Comparison of ENCODE assay signal across 8 cellular contexts in the genomic region with DNA sequence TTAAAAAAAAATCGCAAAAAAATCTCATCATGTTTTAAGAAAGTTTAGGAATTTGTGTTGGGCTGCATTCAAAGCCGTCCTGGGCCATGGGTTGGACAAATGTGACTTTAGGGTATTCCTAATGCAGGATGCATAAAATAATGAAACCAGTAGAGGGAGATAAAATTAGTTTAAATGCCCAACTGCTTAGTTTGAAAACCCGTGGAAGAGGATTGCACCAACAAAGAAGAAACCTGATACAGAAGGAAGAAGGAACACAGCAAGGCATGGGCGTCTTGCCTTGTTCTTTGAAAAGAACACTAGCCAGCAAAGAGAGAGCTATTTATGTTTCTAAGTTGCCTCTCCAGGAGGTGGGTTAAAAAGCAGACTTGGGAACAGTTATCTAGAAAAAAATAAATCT. TPM values are rescaled to one million over a fixed set of nuclear protein-coding genes. Genes with fewer than 3 reads are reported as not detected.
DNase-seq lines count a peak whose midpoint lies in the region; ATAC-seq and TF ChIP-seq lines count a peak whose summit lies in the region.

No MANE protein-coding gene starts in this region.

- H3K36me3 ChIP-seq in SK-N-MC (ENCODE audit: insufficient read depth, low read length) (peaks cover 19% of the 10 kb centered on the region), body of pancreas (replicated peaks in 1 of 2; ENCODE audit: insufficient read depth in 1 of 2, low read depth in 2 of 2) (no peaks in the 10 kb centered on the region)

- ATAC-seq in HG03045 (IDR thresholded peaks at IDR 0.05; ENCODE audit: unreplicated experiment) (no peak), body of pancreas (no peak)

- H3K9me3 ChIP-seq in SK-N-MC (ENCODE audit: low read depth, low read length), result no peaks in the 10 kb centered on the region
- H3K9me3 ChIP-seq in body of pancreas, result no peaks in the 10 kb centered on the region

- no peaks in the 10 kb centered on the region for H3K4me1 ChIP-seq in body of pancreas

- H3K27me3 ChIP-seq in body of pancreas, result no peaks in the 10 kb centered on the region

- no peak overlapping the region for H3K9ac ChIP-seq in SK-N-MC (ENCODE audit: insufficient read length)

- peak; percentile 25 for TF ChIP-seq CTCF in AG09319 (IDR thresholded peaks at IDR 0.05; ENCODE audit: low read depth, low read length)
- no peak for TF ChIP-seq CTCF in body of pancreas (IDR thresholded peaks at IDR 0.05)

- intact Hi-C loops in posterior vena cava (cut with DNase I) (no loop called here), body of pancreas (cut with DNase I) (no loop called here)

- H3K4me3 ChIP-seq in SK-N-MC, result peak overlapping the region; percentile 58
- no peak overlapping the region for H3K4me3 ChIP-seq in body of pancreas

- H3K27ac ChIP-seq in SK-N-MC (peak overlapping the region; percentile 88), body of pancreas (no peak overlapping the region)

- no peak for TF ChIP-seq POLR2A in body of pancreas (IDR thresholded peaks at IDR 0.05)

- DNase-seq in AG09319 (ENCODE audit: extremely low read depth, low read depth), result peak; percentile 29
- peak; percentile 46 for DNase-seq in HCEC 1CT
- DNase-seq in SK-N-MC (ENCODE audit: low read depth, low spot score), result peak; percentile 8
- peak; percentile 17 for DNase-seq in iPS DF 19.7 (ENCODE audit: low read depth, low spot score)
- no peak for DNase-seq in posterior vena cava (ENCODE audit: low spot score)
- DNase-seq in activated CD4-positive, CD25-positive, alpha-beta regulatory T cell treated with anti-CD3 and anti-CD28 coated beads, Interleukin-2, amount 50 U/mL, for 72 hours, result no peak
- no peak for DNase-seq in body of pancreas

- 52 to 63% methylated on average over 4 of the region's 4 CpGs for WGBS in body of pancreas, 2 donors

RNA-seq across cellular contexts. Expression of a gene that starts 37.9 kb away (rescaled TPM):
- total RNA-seq in posterior vena cava (10 to 100 TPM; 16.8 to 17.5 TPM), body of pancreas (1 to 10 TPM; 5.3 to 8.8 TPM)

RNA-seq across cellular contexts. Expression of a gene that starts 38.1 kb away (rescaled TPM):
- total RNA-seq in posterior vena cava (10 to 100 TPM; 26.1 to 37.2 TPM), body of pancreas (10 to 100 TPM; 15.8 to 20.8 TPM)

Comparison
In these comparisons a context has a peak if more than half of its experiments do, and no peak if none do; other contexts are left out.
1. DNase-seq: peak in AG09319 (single experiment), HCEC 1CT (single experiment), SK-N-MC (single experiment) and iPS DF 19.7 (single experiment); none in posterior vena cava (single experiment), activated CD4-positive, CD25-positive, alpha-beta regulatory T cell treated with anti-CD3 and anti-CD28 coated beads, Interleukin-2, amount 50 U/mL, for 72 hours (single experiment) and body of pancreas (0 of 4).